In genomic region chr6:130359736-130360135, GRCh38 we compare ENCODE assay signal across 30 cellular contexts. TPM values are rescaled to one million over a fixed set of nuclear protein-coding genes. Genes with fewer than 3 reads are reported as not detected.
A peak's percentile ranks its signal among the peaks of the same experiment; 100 is the strongest.
DNase-seq lines count a peak whose midpoint lies in the region; ATAC-seq and TF ChIP-seq lines count a peak whose summit lies in the region.
"Had no signal": no experiment of that assay in that cellular context is flagged by ENCODE, and none has a peak within 500 bp of the region (broad histone marks: within the 10 kb centered on the region; RNA-seq: fewer than 3 reads in every experiment).

No MANE protein-coding gene starts in this region.

- intact Hi-C loops in colonic mucosa (cut with DNase I) (no loop called here), mucosa of descending colon (cut with DNase I, micrococcal nuclease) (no loop called here), sigmoid colon (cut with DNase I) (no loop called here)
- intact Hi-C loops in CD4-positive, alpha-beta memory T cell (cut with micrococcal nuclease): no loop called here

- no peaks in the 10 kb centered on the region for H3K27me3 ChIP-seq in colonic mucosa
- no peaks in the 10 kb centered on the region for H3K27me3 ChIP-seq in CD4-positive, alpha-beta memory T cell (ENCODE audit: insufficient read depth, low read length)
- peaks cover 0 to 5% (median 4%) of the 10 kb centered on the region in 3 donors for H3K27me3 ChIP-seq in sigmoid colon

- peak; percentile 92 for ATAC-seq in mucosa of descending colon
- ATAC-seq in HG03378 (IDR thresholded peaks at IDR 0.05; ENCODE audit: unreplicated experiment): no peak
- ATAC-seq: activated CD4-positive, CD25-positive, alpha-beta regulatory T cell treated with anti-CD3 and anti-CD28 coated beads, Interleukin-2, amount 50 U/mL, for 24 hours; activated CD8-positive, alpha-beta memory T cell treated with anti-CD3 and anti-CD28 coated beads, Interleukin-2, amount 10 ng/mL, durations not matched to agents 7 days and 5 days; activated T-cell treated with anti-CD3 and anti-CD28 coated beads, Interleukin-2, amount 50 U/mL, for 72 hours; CD8-positive, alpha-beta T cell; gastroesophageal sphincter; left lobe of liver had no signal

- peaks cover 0 to 14% (median 8%) of the 10 kb centered on the region in 8 donors for H3K9me3 Mint-ChIP-seq in CD4-positive, alpha-beta memory T cell
- H3K9me3 Mint-ChIP-seq: dendritic cell treated with granulocyte-macrophage colony-stimulating factor and Interleukin-4, amounts not matched to agents 40 ng/mL and 50 ng/mL, for 4 days; neural progenitor cell had no signal

- no peaks in the 10 kb centered on the region for H3K27me3 Mint-ChIP-seq in CD4-positive, alpha-beta memory T cell

- no peak overlapping the region for H3K9ac ChIP-seq in colonic mucosa (ENCODE audit: low read depth in 2 of 2, low read length in 2 of 2)
- H3K9ac ChIP-seq: neural progenitor cell had no signal

- H3K9me3 ChIP-seq in colonic mucosa: no peaks in the 10 kb centered on the region
- H3K9me3 ChIP-seq in mucosa of descending colon: no peaks in the 10 kb centered on the region
- H3K9me3 ChIP-seq in CD4-positive, alpha-beta memory T cell (ENCODE audit: control insufficient read depth in 1 of 2, low read length in 2 of 2): no peaks in the 10 kb centered on the region
- no peaks in the 10 kb centered on the region for H3K9me3 ChIP-seq in sigmoid colon
- H3K9me3 ChIP-seq: gastroesophageal sphincter, suprapubic skin had no signal

- CTCF ChIA-PET in CD4-positive, alpha-beta memory T cell (lab: Charles Lee; ENCODE audit: partially characterized antibody): no interaction called here

- no peak for TF ChIP-seq CTCF in colonic mucosa (IDR thresholded peaks at IDR 0.05)
- no peak for TF ChIP-seq CTCF in mucosa of descending colon (IDR thresholded peaks at IDR 0.05)
- no peak for TF ChIP-seq CTCF in sigmoid colon (IDR thresholded peaks at IDR 0.05)

- peaks cover 5 to 7% (median 6%) of the 10 kb centered on the region in 4 donors for H3K4me1 Mint-ChIP-seq in CD4-positive, alpha-beta memory T cell

- H3K27ac ChIP-seq in colonic mucosa: peak overlapping the region; percentile 48
- no peak overlapping the region for H3K27ac ChIP-seq in CD4-positive, alpha-beta memory T cell (ENCODE audit: low read depth, low read length)
- no peak overlapping the region for H3K27ac ChIP-seq in sigmoid colon
- H3K27ac ChIP-seq: gastroesophageal sphincter, neural progenitor cell, suprapubic skin had no signal

- POLR2A ChIA-PET in CD4-positive, alpha-beta memory T cell (lab: Charles Lee; ENCODE audit: partially characterized antibody): interaction anchor here (0.7 kb wide), 1 partner anchor 19 kb away, joined by 3 read pairs; no protein-coding TSS in a partner anchor

- H3K36me3 Mint-ChIP-seq in CD4-positive, alpha-beta memory T cell: no peaks in the 10 kb centered on the region
- H3K36me3 Mint-ChIP-seq: CD8-positive, alpha-beta T cell; neural progenitor cell had no signal

- DNase-seq in DMS53 treated with DMSO at 0.1 percent for 48 hours (lab: John Stamatoyannopoulos, UW; ENCODE audit: unreplicated experiment): peak; percentile 13
- DNase-seq in LoVo (ENCODE audit: low spot score): peak; percentile 67
- no peak for DNase-seq in colonic mucosa
- DNase-seq in mucosa of descending colon: no peak
- no peak for DNase-seq in CD4-positive, alpha-beta memory T cell
- no peak for DNase-seq in sigmoid colon
- DNase-seq in NCI-H748 (lab: John Stamatoyannopoulos, UW; ENCODE audit: unreplicated experiment): no peak
- DNase-seq: activated CD4-positive, alpha-beta T cell treated with anti-CD3 and anti-CD28 coated beads, Interleukin-2, amount 50 U/mL, for 4 hours; activated CD8-positive, alpha-beta memory T cell treated with anti-CD3 and anti-CD28 coated beads, Interleukin-2, amount 10 ng/mL, durations not matched to agents 7 days and 5 days; activated naive CD4-positive, alpha-beta T cell; activated T-cell treated with anti-CD3 and anti-CD28 coated beads, Interleukin-2, amount 50 U/mL, for 72 hours; CD8-positive, alpha-beta T cell; central memory CD4-positive, alpha-beta T cell; endodermal cell; NCI-H1436; NCI-H2081; NCI-H345; NCI-H69; stimulated activated naive CD4-positive, alpha-beta T cell had no signal

- H3K27ac Mint-ChIP-seq in CD4-positive, alpha-beta memory T cell: no peak overlapping the region
- H3K27ac Mint-ChIP-seq: activated CD8-positive, alpha-beta memory T cell treated with anti-CD3 and anti-CD28 coated beads, Interleukin-2, amount 10 ng/mL, durations not matched to agents 7 days and 5 days; activated T-cell treated with anti-CD3 and anti-CD28 coated beads, Interleukin-2, amount 50 U/mL, for 72 hours; B cell; CD8-positive, alpha-beta T cell; dendritic cell treated with granulocyte-macrophage colony-stimulating factor and Interleukin-4, amounts not matched to agents 40 ng/mL and 50 ng/mL, for 4 days; endodermal cell; memory B cell; neural progenitor cell; T-helper 1 cell treated with Interleukin-12 subunit alpha and Interleukin-12 subunit beta and Interleukin-4 antibody, amounts not matched to agents 30 μg/mL and 1 μg/mL, for 36 hours had no signal

- no peak for TF ChIP-seq POLR2A in sigmoid colon (IDR thresholded peaks at IDR 0.05)

- H3K36me3 ChIP-seq in colonic mucosa (no peaks in the 10 kb centered on the region), mucosa of descending colon (ENCODE audit: low read depth) (no peaks in the 10 kb centered on the region), sigmoid colon (no peaks in the 10 kb centered on the region)
- no peaks in the 10 kb centered on the region for H3K36me3 ChIP-seq in CD4-positive, alpha-beta memory T cell (ENCODE audit: insufficient read depth, low read length)
- H3K36me3 ChIP-seq: gastroesophageal sphincter, neural progenitor cell, suprapubic skin had no signal

- TF ChIP-seq EP300 in sigmoid colon (IDR thresholded peaks at IDR 0.05): no peak

- no peak overlapping the region for H3K4me3 ChIP-seq in colonic mucosa
- H3K4me3 ChIP-seq in mucosa of descending colon: no peak overlapping the region
- no peak overlapping the region for H3K4me3 ChIP-seq in CD4-positive, alpha-beta memory T cell (ENCODE audit: low read length in 2 of 2)
- no peak overlapping the region for H3K4me3 ChIP-seq in sigmoid colon
- H3K4me3 ChIP-seq: gastroesophageal sphincter, neural progenitor cell, smooth muscle cell, suprapubic skin had no signal

- no peak overlapping the region for H3K4me3 Mint-ChIP-seq in CD4-positive, alpha-beta memory T cell
- H3K4me3 Mint-ChIP-seq: activated CD8-positive, alpha-beta memory T cell treated with anti-CD3 and anti-CD28 coated beads, Interleukin-2, amount 10 ng/mL, durations not matched to agents 7 days and 5 days; activated T-cell treated with anti-CD3 and anti-CD28 coated beads, Interleukin-2, amount 50 U/mL, for 72 hours; B cell; CD8-positive, alpha-beta T cell; dendritic cell treated with granulocyte-macrophage colony-stimulating factor and Interleukin-4, amounts not matched to agents 40 ng/mL and 50 ng/mL, for 4 days; endodermal cell; memory B cell; neural progenitor cell; T-helper 1 cell treated with Interleukin-12 subunit alpha and Interleukin-12 subunit beta and Interleukin-4 antibody, amounts not matched to agents 30 μg/mL and 1 μg/mL, for 36 hours had no signal

- H3K4me1 ChIP-seq in colonic mucosa (no peaks in the 10 kb centered on the region), mucosa of descending colon (ENCODE audit: low read depth) (peaks cover 16% of the 10 kb centered on the region), sigmoid colon (no peaks in the 10 kb centered on the region)
- H3K4me1 ChIP-seq in CD4-positive, alpha-beta memory T cell (ENCODE audit: insufficient read depth, low read length): peaks cover 5% of the 10 kb centered on the region
- H3K4me1 ChIP-seq: gastroesophageal sphincter, neural progenitor cell, suprapubic skin had no signal

RNA-seq across cellular contexts. Expression of gene TMEM200A, which starts 6.1 kb away (rescaled TPM):
- total RNA-seq in colonic mucosa (10 to 100 TPM; 20.4 to 51.4 TPM), mucosa of descending colon (10 to 100 TPM in 1 of 3 donors, 1 to 10 TPM in 2; 8.1 to 60.4 (median 8.6) TPM), sigmoid colon (1 to 10 TPM in 2 of 4 donors, under 1 TPM in 2; 0.71 to 4.4 (median 1.4) TPM)
- 1 to 10 TPM; 1.1 to 1.2 TPM for total RNA-seq in CD4-positive, alpha-beta memory T cell
- 1 to 10 TPM; 2.6 to 4.8 TPM for polyA plus RNA-seq in CD4-positive, alpha-beta memory T cell
- polyA plus RNA-seq in sigmoid colon: 10 to 100 TPM in 1 of 3 donors, 1 to 10 TPM in 2; 5.3 to 10.2 (median 6.3) TPM

Comparison
In these comparisons a context has a peak if more than half of its experiments do, and no peak if none do; other contexts are left out.
1. DNase-seq: peak in DMS53 treated with DMSO at 0.1 percent for 48 hours (single experiment) and LoVo (single experiment); none in colonic mucosa (single experiment), mucosa of descending colon (0 of 3), CD4-positive, alpha-beta memory T cell (0 of 5), sigmoid colon (single experiment) and NCI-H748 (single experiment).